ENCODE assay signal across 19 cellular contexts in the genomic region with DNA sequence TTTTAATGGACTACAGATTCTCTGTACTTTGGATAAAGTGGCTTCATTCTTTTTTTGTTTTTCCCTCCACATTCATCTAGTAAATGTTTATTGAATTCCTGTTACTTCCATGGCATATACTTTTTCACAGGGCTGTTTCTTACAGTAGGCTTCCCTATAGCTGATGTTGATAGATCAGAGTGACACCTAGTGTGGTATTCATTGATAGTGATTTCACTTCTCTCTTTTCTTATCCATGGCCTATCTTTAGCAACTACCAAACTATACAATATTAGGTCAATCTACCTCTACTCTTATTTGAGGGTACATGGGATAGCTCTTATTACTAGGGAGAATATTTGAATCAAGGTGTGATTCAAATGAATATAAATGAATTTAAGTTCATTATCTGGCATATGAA. TPM values are rescaled to one million over a fixed set of nuclear protein-coding genes. Genes with fewer than 3 reads are reported as not detected.
DNase-seq lines count a peak whose midpoint lies in the region; ATAC-seq, FAIRE-seq and TF ChIP-seq lines count a peak whose summit lies in the region.
"Had no signal": no experiment of that assay in that cellular context is flagged by ENCODE, and none has a peak within 500 bp of the region (broad histone marks: within the 10 kb centered on the region; RNA-seq: fewer than 3 reads in every experiment).

No MANE protein-coding gene starts in this region.

- peak; percentile 76 for FAIRE-seq in H54 (lab: Jason Lieb, UNC)
- FAIRE-seq: astrocyte, H1 had no signal

- intact Hi-C loops in cardiac septum (cut with DNase I), result no loop called here

- POLR2A ChIA-PET in GM10248 (lab: Yijun Ruan, JAX), result no interaction called here

- ATAC-seq in GM18909 (IDR thresholded peaks at IDR 0.05; ENCODE audit: poor library complexity, unreplicated experiment), result peak; percentile 73
- ATAC-seq in HG03354 (IDR thresholded peaks at IDR 0.05; ENCODE audit: poor library complexity, severe bottlenecking, unreplicated experiment), result peak; percentile 66
- ATAC-seq: heart right ventricle, SK-N-SH treated with all-trans-retinoic acid at 6 μM for 48 hours had no signal

- TF ChIP-seq POLR2A in H54 (IDR thresholded peaks at IDR 0.05; ENCODE audit: low read depth, low read length), result no peak

- DNase-seq in GM10248 (ENCODE audit: extremely low spot score) (peak; percentile 15), H54 (ENCODE audit: insufficient read length, low spot score) (no peak), cardiac septum (ENCODE audit: low spot score) (no peak), NCI-H1930 (lab: John Stamatoyannopoulos, UW) (no peak)
- DNase-seq in activated CD4-positive, CD25-positive, alpha-beta regulatory T cell (lab: John Stamatoyannopoulos, UW), result no peak
- no peak for DNase-seq in stimulated activated CD4-positive, alpha-beta T cell treated with anti-CD3 and anti-CD28 coated beads, Interleukin-4, amount 100 ng/mL, for 1 hour
- DNase-seq: activated CD8-positive, alpha-beta memory T cell treated with anti-CD3 and anti-CD28 coated beads for 24 hours; cortex of kidney; heart right ventricle; kidney; NCI-H146; ovary; PC-9; uterus had no signal

- no peak for TF ChIP-seq CTCF in GM10248 (IDR thresholded peaks at IDR 0.05; ENCODE audit: control extremely low read depth, extremely low read depth, low read depth, missing control alignments)

- CTCF ChIA-PET in GM10248 (lab: Yijun Ruan, JAX), result interaction anchor here (1.0 to 2.4 kb wide), 2 partner anchors 11 to 34 kb away, joined by 3 to 12 read pairs; no protein-coding TSS in a partner anchor

RNA-seq across cellular contexts. Expression of a gene that starts 35.8 kb away (rescaled TPM):
- total RNA-seq in cardiac septum, result 10.8 TPM
